ENCODE assay signal across 9 cellular contexts in genomic region chr19:55866521-55866920, GRCh38. TPM values are rescaled to one million over a fixed set of nuclear protein-coding genes. Genes with fewer than 3 reads are reported as not detected.
"Had no signal": no experiment of that assay in that cellular context is flagged by ENCODE, and none has a peak within 500 bp of the region (broad histone marks: within the 10 kb centered on the region; RNA-seq: fewer than 3 reads in every experiment).

No MANE protein-coding gene starts in this region.

- DNase-seq: GM23248, GOT3, H7, IMR-90, KBM-7 had no signal

- H3K4me3 ChIP-seq: GM23248, HAP-1 had no signal

- H3K36me3 ChIP-seq: HAP-1 had no signal

- FAIRE-seq: HTR-8/SVneo had no signal

- H2AFZ ChIP-seq: GM23248 had no signal

- H3K9ac ChIP-seq: GM23248 had no signal

- ATAC-seq: HCT116 had no signal

- H3K27ac ChIP-seq: GM23248 had no signal

- H3K9me3 ChIP-seq: HAP-1 had no signal

- H3K4me1 ChIP-seq: HAP-1 had no signal

RNA-seq across cellular contexts. Expression of gene NLRP4, which starts 30.2 kb away (rescaled TPM):
- total RNA-seq: GM23248, H7, HT-29, IMR-90 had no signal
- polyA plus RNA-seq: GM23248, IMR-90 had no signal

RNA-seq across cellular contexts. Expression of gene NLRP11, which starts 34.7 kb away (rescaled TPM):
- total RNA-seq: GM23248, H7, IMR-90 had no signal
- polyA plus RNA-seq: GM23248, IMR-90 had no signal
